In the genomic region with DNA sequence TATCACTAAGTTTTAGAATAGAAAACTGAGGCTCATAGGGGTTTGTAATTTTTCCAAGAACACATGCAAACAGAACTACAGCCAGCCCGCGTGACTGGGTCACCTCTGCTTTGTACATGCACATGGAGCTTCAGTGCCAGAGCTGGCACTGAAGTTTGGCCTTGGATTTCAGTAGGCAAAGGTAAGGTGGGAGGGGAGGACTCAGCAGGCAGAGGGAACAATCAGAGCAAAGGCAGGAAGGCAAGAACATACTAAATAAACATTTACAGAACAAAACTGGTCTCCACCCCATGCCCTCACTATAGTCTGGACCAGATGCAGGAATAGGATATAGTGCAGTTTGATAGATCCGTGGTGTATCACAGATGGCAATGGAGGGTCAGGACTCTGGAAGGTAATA, we compare ENCODE assay signal across 17 cellular contexts.
"Had no signal": no experiment of that assay in that cellular context is flagged by ENCODE, and none has a peak within 500 bp of the region (broad histone marks: within the 10 kb centered on the region; RNA-seq: fewer than 3 reads in every experiment).

No MANE protein-coding gene starts in this region.

- H3K9me3 ChIP-seq: breast epithelium, esophagus squamous epithelium, testis had no signal

- ATAC-seq: activated CD4-positive, alpha-beta T cell treated with anti-CD3 and anti-CD28 coated beads for 36 hours; stimulated activated naive CD8-positive, alpha-beta T cell treated with anti-CD3 and anti-CD28 coated beads, Interleukin-15, Interleukin-2, amounts not matched to agents 100 U/mL and 50 U/mL, for 24 hours had no signal

- H3K4me3 ChIP-seq: breast epithelium, dorsolateral prefrontal cortex, esophagus squamous epithelium, testis had no signal

- H3K27ac ChIP-seq: breast epithelium, dorsolateral prefrontal cortex, esophagus squamous epithelium, WERI-Rb-1 had no signal

- H3K27me3 ChIP-seq: breast epithelium, dorsolateral prefrontal cortex, esophagus squamous epithelium, testis had no signal

- DNase-seq: activated CD4-positive, alpha-beta memory T cell treated with anti-CD3 and anti-CD28 coated beads, Interleukin-2, amount 10 ng/mL, durations not matched to agents 7 days and 5 days; activated CD4-positive, alpha-beta T cell treated with anti-CD3 and anti-CD28 coated beads for 36 hours; activated gamma-delta T cell; activated naive CD8-positive, alpha-beta T cell treated with anti-CD3 and anti-CD28 coated beads for 36 hours; activated T-cell treated with anti-CD3 and anti-CD28 coated beads, Interleukin-2, amount 50 U/mL, for 48 hours; anterior cingulate cortex; dorsolateral prefrontal cortex; esophagus squamous epithelium; foreskin fibroblast; immature natural killer cell; stimulated activated CD4-positive, alpha-beta T cell treated with anti-CD3 and anti-CD28 coated beads, Interleukin-4, amount 100 ng/mL, for 1 hour; stimulated activated CD8-positive, alpha-beta memory T cell treated with anti-CD3 and anti-CD28 coated beads, Interleukin-4, amount 100 ng/mL, for 48 hours; stimulated activated naive CD8-positive, alpha-beta T cell treated with anti-CD3 and anti-CD28 coated beads, Interleukin-15, Interleukin-2, amounts not matched to agents 100 U/mL and 50 U/mL, for 24 hours; testis; WERI-Rb-1 had no signal

- H3K4me1 ChIP-seq: breast epithelium had no signal

- H3K36me3 ChIP-seq: breast epithelium, esophagus squamous epithelium, WERI-Rb-1 had no signal

- FAIRE-seq: endometrium had no signal
